ENCODE assay signal across 21 cellular contexts in genomic region chr3:55060921-55061555, GRCh38.
DNase-seq lines count a peak whose midpoint lies in the region; ATAC-seq, FAIRE-seq and TF ChIP-seq lines count a peak whose summit lies in the region.
"Had no signal": no experiment of that assay in that cellular context is flagged by ENCODE, and none has a peak within 500 bp of the region (broad histone marks: within the 10 kb centered on the region; RNA-seq: fewer than 3 reads in every experiment).

No MANE protein-coding gene starts in this region.

- no peak overlapping the region for H2AK5ac ChIP-seq in H1 (ENCODE audit: low read depth, low read length)
- no peak overlapping the region for H2AK5ac ChIP-seq in trophoblast cell (ENCODE audit: low read length)

- no peaks in the 10 kb centered on the region for H3K23me2 ChIP-seq in H1 (ENCODE audit: low read depth, low read length)

- H3K79me1 ChIP-seq in H1 (ENCODE audit: low read depth, low read length) (no peaks in the 10 kb centered on the region), trophoblast cell (ENCODE audit: low read length) (peaks cover 22% of the 10 kb centered on the region)

- no peak overlapping the region for H2BK20ac ChIP-seq in H1 (ENCODE audit: low read length)

- no peak overlapping the region for H2BK15ac ChIP-seq in H1 (ENCODE audit: low read length)

- H3K4me1 ChIP-seq in HEK293 (ENCODE audit: control insufficient read depth, insufficient read depth, low read length) (peaks cover 3% of the 10 kb centered on the region; the same call in 1 of the 2 replicates), H1 (replicated peaks in 1 of 4; ENCODE audit: control insufficient read depth in 3 of 4, insufficient read depth in 4 of 4, low read length in 3 of 4) (peaks cover 0 to 9% (median 1%) of the 10 kb centered on the region in 4 experiments; a peak in 3 of 7 replicates), trophoblast cell (ENCODE audit: control insufficient read depth in 1 of 2, insufficient read depth in 2 of 2, low read length in 2 of 2) (peaks cover 8 to 15% of the 10 kb centered on the region in 2 experiments), upper lobe of left lung (no peaks in the 10 kb centered on the region)

- no peak for TF ChIP-seq RAD21 in H1 (IDR thresholded peaks at IDR 0.05 in 1 of 2, conservative IDR thresholded peaks at IDR 0.05 in 1 of 2; ENCODE audit: low read depth in 2 of 2, low read length in 2 of 2)

- WGBS in H1 (ENCODE audit: extremely low coverage in 1 of 2, insufficient coverage in 1 of 2, insufficient read length in 1 of 2, insufficient replicate concordance in 2 of 2, low coverage in 1 of 2, low lambda C conversion rate in 2 of 2, missing lambda C conversion rate in 1 of 2), 2 experiments: 86% methylated on average over 5 of the region's 5 CpGs; no CpG with 5 or more reads in 1 of the 2 experiments
- WGBS in trophoblast cell (ENCODE audit: extremely low coverage, insufficient coverage, insufficient read length): no CpG with 5 or more reads among the region's 5 CpGs
- 66 to 70% methylated on average over 5 of the region's 5 CpGs for WGBS in lower leg skin, 2 donors
- 75 to 81% methylated on average over 5 of the region's 5 CpGs for WGBS in upper lobe of left lung, 2 donors

- TF ChIP-seq CTCF in HEK293 (tag by site-specific recombination; IDR thresholded peaks at IDR 0.05): no peak
- TF ChIP-seq CTCF in H1 (IDR thresholded peaks at IDR 0.05; ENCODE audit: control extremely low read depth in 1 of 3, insufficient read depth in 1 of 3, low read depth in 1 of 3, low read length in 3 of 3): no peak
- TF ChIP-seq CTCF in lower leg skin (IDR thresholded peaks at IDR 0.05): no peak
- no peak for TF ChIP-seq CTCF in upper lobe of left lung (IDR thresholded peaks at IDR 0.05)

- DNase-seq in NCI-H82 (lab: John Stamatoyannopoulos, UW): peak; percentile 61
- DNase-seq in H1 (ENCODE audit: low read depth in 1 of 2, low spot score in 2 of 2): no peak
- peak; percentile 43 to 56 for DNase-seq in trophoblast cell
- no peak for DNase-seq in lower leg skin (ENCODE audit: low spot score in 2 of 2)
- DNase-seq in upper lobe of left lung: no peak
- DNase-seq in HuH-7 (ENCODE audit: low spot score): no peak
- DNase-seq: ACHN; AML-193; COR-L47; DMS153; EL; H7; NCI-H1436; NCI-H2029 treated with DMSO at 0.1 percent for 48 hours; NK-92 treated with Interleukin-12 subunit alpha and Interleukin-12 subunit beta, amount 100 ng/mL, for 24 hours; OCI-M1 had no signal

- ATAC-seq in upper lobe of left lung (ENCODE audit: low FRiP score in 2 of 2): no peak

- no peak overlapping the region for H3K4ac ChIP-seq in H1 (replicated peaks; ENCODE audit: insufficient read length, low read depth, low read length)
- peak overlapping the region; percentile 35 for H3K4ac ChIP-seq in trophoblast cell (ENCODE audit: low read depth, low read length)

- H3K4me2 ChIP-seq in H1 (ENCODE audit: insufficient read depth in 1 of 2, low read depth in 2 of 2, low read length in 2 of 2) (no peak overlapping the region), trophoblast cell (ENCODE audit: low read length) (no peak overlapping the region)

- H4K12ac ChIP-seq in trophoblast cell (ENCODE audit: low read depth, low read length): peak overlapping the region; percentile 63

- H3K4me3 ChIP-seq in HEK293 (ENCODE audit: low read depth, low read length) (no peak overlapping the region), H1 (ENCODE audit: extremely low read depth in 1 of 4, insufficient read depth in 2 of 4, low read depth in 3 of 4, low read length in 4 of 4) (no peak overlapping the region), trophoblast cell (ENCODE audit: low read depth, low read length) (no peak overlapping the region), lower leg skin (ENCODE audit: low read depth, poor library complexity, severe bottlenecking) (no peak overlapping the region), upper lobe of left lung (no peak overlapping the region)

- no peaks in the 10 kb centered on the region for H4K20me1 ChIP-seq in H1 (replicated peaks in 1 of 2; ENCODE audit: control insufficient read depth in 1 of 2, insufficient read depth in 2 of 2, low read length in 2 of 2)

- peak; percentile 32 for FAIRE-seq in H1 (lab: Jason Lieb, UNC)
- FAIRE-seq: GM19239, HTR-8/SVneo had no signal

- H2BK120ac ChIP-seq in H1 (replicated peaks; ENCODE audit: low read depth, low read length): no peak overlapping the region
- H2BK120ac ChIP-seq in trophoblast cell (ENCODE audit: insufficient read depth, low read length, poor library complexity): no peak overlapping the region

- H4K5ac ChIP-seq in H1 (ENCODE audit: insufficient read length, low read depth, low read length): no peak overlapping the region

- H3K36me3 ChIP-seq in HEK293 (ENCODE audit: control insufficient read depth in 2 of 2, insufficient read depth in 1 of 2, low read length in 2 of 2): no peaks in the 10 kb centered on the region
- no peaks in the 10 kb centered on the region for H3K36me3 ChIP-seq in H1 (ENCODE audit: control insufficient read depth in 2 of 4, insufficient read depth in 4 of 4, low read length in 3 of 4)
- H3K36me3 ChIP-seq in trophoblast cell (ENCODE audit: control insufficient read depth in 1 of 2, insufficient read depth in 2 of 2, low read length in 2 of 2): no peaks in the 10 kb centered on the region
- no peaks in the 10 kb centered on the region for H3K36me3 ChIP-seq in upper lobe of left lung

- H3K9me3 ChIP-seq in HEK293 (ENCODE audit: control insufficient read depth, insufficient read depth, low read depth, low read length): no peaks in the 10 kb centered on the region
- H3K9me3 ChIP-seq in H1 (ENCODE audit: insufficient read depth in 2 of 2, low read depth in 1 of 2, low read length in 1 of 2): no peaks in the 10 kb centered on the region
- H3K9me3 ChIP-seq in trophoblast cell (ENCODE audit: insufficient read depth, low read depth, low read length): no peaks in the 10 kb centered on the region
- H3K9me3 ChIP-seq in upper lobe of left lung: no peaks in the 10 kb centered on the region

- no peak overlapping the region; the same call in 1 of the 2 replicates for H3K27ac ChIP-seq in HEK293 (ENCODE audit: extremely low read depth, low read depth, low read length)
- no peak overlapping the region for H3K27ac ChIP-seq in H1 (ENCODE audit: low read depth, low read length)
- peak overlapping the region; percentile 29 for H3K27ac ChIP-seq in trophoblast cell (ENCODE audit: low read depth, low read length)
- H3K27ac ChIP-seq in upper lobe of left lung: no peak overlapping the region
- H3K27ac ChIP-seq: HL-60, RWPE1 had no signal

- no peak overlapping the region for H4K8ac ChIP-seq in H1 (ENCODE audit: extremely low read depth, insufficient read depth, low read length)
- H4K8ac ChIP-seq in trophoblast cell (ENCODE audit: low read depth, low read length): no peak overlapping the region

- H2BK12ac ChIP-seq in H1 (ENCODE audit: low read depth, low read length): no peak overlapping the region
- peak overlapping the region; percentile 90 for H2BK12ac ChIP-seq in trophoblast cell (ENCODE audit: low read length)

- intact Hi-C loops in lower leg skin (cut with DNase I; ENCODE audit: low total_unique reads): no loop called here

- TF ChIP-seq POLR2A in H1 (IDR thresholded peaks at IDR 0.05; ENCODE audit: control extremely low read depth in 1 of 2, low read depth in 2 of 2, low read length in 2 of 2) (no peak), lower leg skin (IDR thresholded peaks at IDR 0.05) (no peak), upper lobe of left lung (IDR thresholded peaks at IDR 0.05) (no peak)

- H3K27me3 ChIP-seq in H1 (replicated peaks in 1 of 4; ENCODE audit: control insufficient read depth in 3 of 4, extremely low read depth in 1 of 4, insufficient read depth in 3 of 4, low read length in 3 of 4) (no peaks in the 10 kb centered on the region), trophoblast cell (ENCODE audit: insufficient read depth, low read length) (no peaks in the 10 kb centered on the region), upper lobe of left lung (no peaks in the 10 kb centered on the region)

- no peak overlapping the region for H2AFZ ChIP-seq in H1 (ENCODE audit: low read length)
- no peak overlapping the region for H2AFZ ChIP-seq in trophoblast cell (ENCODE audit: insufficient read depth, low read length, poor library complexity)

- H3K9ac ChIP-seq in H1 (replicated peaks in 1 of 4; ENCODE audit: extremely low read depth in 1 of 4, low read depth in 3 of 4, low read length in 3 of 4) (no peak overlapping the region), trophoblast cell (ENCODE audit: low read length) (no peak overlapping the region)

- H3K14ac ChIP-seq in H1 (ENCODE audit: insufficient read length) (no peak overlapping the region), trophoblast cell (ENCODE audit: low read length) (no peak overlapping the region)

- POLR2A ChIA-PET in HEK293 (lab: Yijun Ruan, JAX) (no interaction called here), H1 (lab: Charles Lee; ENCODE audit: partially characterized antibody) (no interaction called here)

- H3K23ac ChIP-seq in H1 (ENCODE audit: insufficient read length) (no peak overlapping the region), trophoblast cell (ENCODE audit: low read length) (no peak overlapping the region)

- no peak overlapping the region for H3K18ac ChIP-seq in H1 (ENCODE audit: extremely low read depth, low read length)
- no peak overlapping the region for H3K18ac ChIP-seq in trophoblast cell (ENCODE audit: low read length)

- no peak overlapping the region for H3K56ac ChIP-seq in H1 (replicated peaks; ENCODE audit: insufficient read length, low read depth, low read length)

- H3K79me2 ChIP-seq in H1 (ENCODE audit: control insufficient read depth in 1 of 2, insufficient read depth in 2 of 2, low read length in 2 of 2): no peaks in the 10 kb centered on the region
- H3K79me2 ChIP-seq in trophoblast cell (ENCODE audit: control insufficient read depth, insufficient read depth, low read length, poor library complexity): peaks cover 1% of the 10 kb centered on the region

- no peak overlapping the region for H2BK5ac ChIP-seq in H1 (ENCODE audit: low read depth, low read length)
- peak overlapping the region; percentile 58 for H2BK5ac ChIP-seq in trophoblast cell (ENCODE audit: low read depth, low read length, poor library complexity)

- no peak overlapping the region for H4K91ac ChIP-seq in H1 (replicated peaks; ENCODE audit: insufficient read length, low read length)
- peak overlapping the region; percentile 47 for H4K91ac ChIP-seq in trophoblast cell (ENCODE audit: low read depth, low read length)

- CTCF ChIA-PET in HEK293 (lab: Yijun Ruan, JAX): interaction anchor here (0.8 to 1.4 kb wide), 2 partner anchors 60 to 119 kb away, joined by 3 read pairs; no protein-coding TSS in a partner anchor
- CTCF ChIA-PET in H1 (lab: Charles Lee; ENCODE audit: partially characterized antibody): interaction anchor here (0.7 to 1.5 kb wide), 4 partner anchors 46 to 686 kb away, joined by 3 to 6 read pairs (median 3); no protein-coding TSS in a partner anchor

- TF ChIP-seq EP300 in H1 (IDR thresholded peaks at IDR 0.05; ENCODE audit: borderline replicate concordance in 1 of 2, low read depth in 2 of 2, low read length in 2 of 2): no peak
- TF ChIP-seq EP300 in upper lobe of left lung (IDR thresholded peaks at IDR 0.05): no peak

TF ChIP-seq in H1, 55 proteins besides CTCF, POLR2A, EP300 and RAD21 (continues in another document):
- TF ChIP-seq KDM5A (IDR thresholded peaks at IDR 0.05; ENCODE audit: low read length) (no peak), EGR1 (IDR thresholded peaks at IDR 0.05; ENCODE audit: borderline replicate concordance, low read depth, low read length) (no peak), CBX5 (IDR thresholded peaks at IDR 0.05; ENCODE audit: low read depth, low read length) (no peak)

Comparison
In these comparisons a context has a peak if more than half of its experiments do, and no peak if none do; other contexts are left out.
1. DNase-seq: peak in NCI-H82 (single experiment) and trophoblast cell (2 of 2); none in H1 (0 of 2), lower leg skin (0 of 2), upper lobe of left lung (0 of 2) and HuH-7 (single experiment).